In genomic region chr3:10357095-10357494, GRCh38 we compare ENCODE assay signal across 25 cellular contexts. TPM values are rescaled to one million over a fixed set of nuclear protein-coding genes. Genes with fewer than 3 reads are reported as not detected.
DNase-seq lines count a peak whose midpoint lies in the region; ATAC-seq, FAIRE-seq and TF ChIP-seq lines count a peak whose summit lies in the region.
"Had no signal": no experiment of that assay in that cellular context is flagged by ENCODE, and none has a peak within 500 bp of the region (broad histone marks: within the 10 kb centered on the region; RNA-seq: fewer than 3 reads in every experiment).

No MANE protein-coding gene starts in this region.

- H3K4me1 Mint-ChIP-seq in activated CD4-positive, alpha-beta T cell treated with anti-CD3 and anti-CD28 coated beads for 36 hours: peaks cover 7% of the 10 kb centered on the region
- no peaks in the 10 kb centered on the region for H3K4me1 Mint-ChIP-seq in Calu3 (ENCODE audit: low read depth, unreplicated experiment)
- H3K4me1 Mint-ChIP-seq: activated naive CD4-positive, alpha-beta T cell treated with anti-CD3 and anti-CD28 coated beads, Interleukin-2, amount 10 ng/mL, durations not matched to agents 7 days and 5 days; natural killer cell had no signal

- no peaks in the 10 kb centered on the region for H3K9me3 ChIP-seq in A549
- H3K9me3 ChIP-seq in OCI-LY7 (ENCODE audit: low read length): peaks cover 9% of the 10 kb centered on the region; the same call in 1 of the 2 replicates
- no peaks in the 10 kb centered on the region for H3K9me3 ChIP-seq in osteoblast (ENCODE audit: low read depth, low read length)
- H3K9me3 ChIP-seq: BE2C, MG63, spleen, thoracic aorta, uterus had no signal

- POLR2A ChIA-PET in A549 (lab: Yijun Ruan, JAX): interaction anchor here (1.0 kb wide), 1 partner anchor 10 kb away, joined by 3 read pairs; no protein-coding TSS in a partner anchor
- POLR2A ChIA-PET in OCI-LY7 (lab: Charles Lee): interaction anchor here (0.7 to 1.3 kb wide), 3 partner anchors 31 to 166 kb away, joined by 3 to 4 read pairs (median 4); no protein-coding TSS in a partner anchor
- POLR2A ChIA-PET in activated CD4-positive, alpha-beta T cell treated with anti-CD3 and anti-CD28 coated beads for 36 hours (lab: Charles Lee): no interaction called here

- no peak for ATAC-seq in A549
- ATAC-seq in stimulated activated naive CD8-positive, alpha-beta T cell treated with anti-CD3 and anti-CD28 coated beads, Interleukin-15, Interleukin-2, amounts not matched to agents 100 U/mL and 50 U/mL, for 24 hours: no peak
- no peak for ATAC-seq in activated CD4-positive, alpha-beta T cell treated with anti-CD3 and anti-CD28 coated beads for 36 hours
- ATAC-seq in HG03460 (IDR thresholded peaks at IDR 0.05; ENCODE audit: unreplicated experiment): no peak
- ATAC-seq: natural killer cell had no signal

- H4K20me1 ChIP-seq in OCI-LY7 (ENCODE audit: insufficient read depth, low read length) (no peaks in the 10 kb centered on the region), osteoblast (ENCODE audit: insufficient read depth, low read length) (no peaks in the 10 kb centered on the region)

- H3K4me2 ChIP-seq in A549: no peak overlapping the region
- H3K4me2 ChIP-seq in OCI-LY7 (ENCODE audit: low read length): peak overlapping the region; percentile 57
- H3K4me2 ChIP-seq in osteoblast (ENCODE audit: insufficient read depth, low read length): peak overlapping the region; percentile 56

- H2AFZ ChIP-seq in OCI-LY7 (ENCODE audit: low read length): no peak overlapping the region
- peak overlapping the region; percentile 77 for H2AFZ ChIP-seq in osteoblast (ENCODE audit: low read length)

- H3K9me2 ChIP-seq in OCI-LY7 (ENCODE audit: insufficient read depth, low read length): no peaks in the 10 kb centered on the region

- TF ChIP-seq CTCF in A549 (IDR thresholded peaks at IDR 0.05) (no peak), OCI-LY7 (conservative IDR thresholded peaks at IDR 0.05; ENCODE audit: low read length) (no peak), dorsolateral prefrontal cortex (IDR thresholded peaks at IDR 0.05 in 54 of 56, conservative IDR thresholded peaks at IDR 0.05 in 2 of 56; ENCODE audit: low read depth in 1 of 56, partially characterized antibody in 56 of 56) (no peak), osteoblast (IDR thresholded peaks at IDR 0.05; ENCODE audit: extremely low read depth, low read depth, low read length) (no peak), Calu3 (IDR thresholded peaks at IDR 0.05; ENCODE audit: unreplicated experiment) (no peak)

- no peak overlapping the region for H3K4me3 ChIP-seq in A549
- peak overlapping the region; percentile 56 for H3K4me3 ChIP-seq in OCI-LY7 (ENCODE audit: low read depth, low read length, poor library complexity, severe bottlenecking)
- no peak overlapping the region for H3K4me3 ChIP-seq in dorsolateral prefrontal cortex
- no peak overlapping the region for H3K4me3 ChIP-seq in osteoblast (ENCODE audit: insufficient read depth, low read length)
- H3K4me3 ChIP-seq: cardiac muscle cell, MG63, SK-N-MC, spleen, thoracic aorta, uterus had no signal

- intact Hi-C loops in OCI-LY7 (cut with micrococcal nuclease; ENCODE audit: unreplicated experiment) (loop anchor here (1.0 kb wide), 1 partner anchor 38 kb away; no protein-coding TSS in a partner anchor), dorsolateral prefrontal cortex (cut with DNase I) (no loop called here), Calu3 (cut with micrococcal nuclease; ENCODE audit: unreplicated experiment) (no loop called here)
- intact Hi-C loops in activated CD4-positive, alpha-beta T cell treated with anti-CD3 and anti-CD28 coated beads for 36 hours (cut with DNase I, micrococcal nuclease): no loop called here

- CTCF ChIA-PET in A549 (lab: Yijun Ruan, JAX) (interaction anchor here (2.0 to 7.0 kb wide), 2 partner anchors 10 to 13 kb away, joined by 10 to 42 read pairs; no protein-coding TSS in a partner anchor), OCI-LY7 (lab: Charles Lee; ENCODE audit: unreplicated experiment) (interaction anchor here (1.0 kb wide), 1 partner anchor 35 kb away, joined by 3 read pairs; no protein-coding TSS in a partner anchor), Calu3 (lab: Charles Lee) (no interaction called here)
- CTCF ChIA-PET in activated CD4-positive, alpha-beta T cell treated with anti-CD3 and anti-CD28 coated beads for 36 hours (lab: Charles Lee): interaction anchor here (0.6 to 1.5 kb wide), 2 partner anchors 13 to 23 kb away, joined by 3 read pairs; no protein-coding TSS in a partner anchor

- no peaks in the 10 kb centered on the region for H3K9me3 Mint-ChIP-seq in activated CD4-positive, alpha-beta T cell treated with anti-CD3 and anti-CD28 coated beads for 36 hours (ENCODE audit: low read depth)
- H3K9me3 Mint-ChIP-seq in Calu3 (ENCODE audit: low read depth, unreplicated experiment): no peaks in the 10 kb centered on the region
- H3K9me3 Mint-ChIP-seq: activated naive CD4-positive, alpha-beta T cell treated with anti-CD3 and anti-CD28 coated beads, Interleukin-2, amount 10 ng/mL, durations not matched to agents 7 days and 5 days; natural killer cell had no signal

- no peak for TF ChIP-seq POLR2A in A549 (IDR thresholded peaks at IDR 0.05; ENCODE audit: low read length)

- H3K27ac ChIP-seq in A549: peak overlapping the region; percentile 30 to 32; a peak in 3 of 6 replicates
- peak overlapping the region; percentile 81 for H3K27ac ChIP-seq in OCI-LY7 (ENCODE audit: low read depth, low read length, poor library complexity, severe bottlenecking)
- H3K27ac ChIP-seq in dorsolateral prefrontal cortex: peak overlapping the region in 34 of 59 donors; percentile 0 to 82 (median 50)
- H3K27ac ChIP-seq in osteoblast (ENCODE audit: low read depth, low read length): peak overlapping the region; percentile 76
- H3K27ac ChIP-seq: cardiac muscle cell, SK-N-MC, spleen, thoracic aorta, uterus had no signal

- peaks cover 20% of the 10 kb centered on the region for H3K27me3 Mint-ChIP-seq in activated CD4-positive, alpha-beta T cell treated with anti-CD3 and anti-CD28 coated beads for 36 hours
- H3K27me3 Mint-ChIP-seq in Calu3 (ENCODE audit: unreplicated experiment): peaks cover 96% of the 10 kb centered on the region

- FAIRE-seq in A549 (lab: Jason Lieb, UNC): no peak

- no TSS peak for BruUV-seq in OCI-LY7 (replicated peaks; lab: Mats Ljungman, UMichigan)
- no TSS peak for BruUV-seq in Calu3 (replicated peaks; lab: Mats Ljungman, UMichigan)

- no peak overlapping the region for H3K27ac Mint-ChIP-seq in activated CD4-positive, alpha-beta T cell treated with anti-CD3 and anti-CD28 coated beads for 36 hours
- H3K27ac Mint-ChIP-seq in Calu3 (ENCODE audit: unreplicated experiment): no peak overlapping the region
- H3K27ac Mint-ChIP-seq: activated naive CD4-positive, alpha-beta T cell treated with anti-CD3 and anti-CD28 coated beads, Interleukin-2, amount 10 ng/mL, durations not matched to agents 7 days and 5 days had no signal

- TF ChIP-seq RAD21 in A549 (conservative IDR thresholded peaks at IDR 0.05 in 1 of 2, IDR thresholded peaks at IDR 0.05 in 1 of 2): no peak

- DNase-seq in A549 (ENCODE audit: low read depth in 1 of 2, low spot score in 1 of 2) (no peak), OCI-LY7 (ENCODE audit: low spot score) (peak; percentile 49), dorsolateral prefrontal cortex (peak in 2 of 10 donors; percentile 40 to 54), osteoblast (ENCODE audit: insufficient read length, low spot score, missing footprints) (no peak), Calu3 (no peak)
- DNase-seq in stimulated activated naive CD8-positive, alpha-beta T cell treated with anti-CD3 and anti-CD28 coated beads, Interleukin-15, Interleukin-2, amounts not matched to agents 100 U/mL and 50 U/mL, for 24 hours: no peak
- no peak for DNase-seq in activated CD4-positive, alpha-beta T cell treated with anti-CD3 and anti-CD28 coated beads for 36 hours
- DNase-seq: activated CD4-positive, alpha-beta T cell treated with anti-CD3 and anti-CD28 coated beads, Interleukin-2, amount 50 U/mL, for 4 hours; activated CD4-positive, CD25-positive, alpha-beta regulatory T cell; activated naive CD4-positive, alpha-beta T cell treated with anti-CD3 and anti-CD28 coated beads, Interleukin-2, amount 10 ng/mL, durations not matched to agents 7 days and 5 days; COR-L47; DMS79; midbrain; natural killer cell; NCI-H1105 treated with DMSO at 0.1 percent for 48 hours; NCI-H2029 treated with DMSO at 0.1 percent for 48 hours; stimulated activated CD4-positive, alpha-beta T cell treated with anti-CD3 and anti-CD28 coated beads, Interleukin-2, amount 100 ng/mL, for 48 hours; uterus had no signal

- no peak for TF ChIP-seq EP300 in A549 (IDR thresholded peaks at IDR 0.05)

- H3K79me2 ChIP-seq in OCI-LY7 (ENCODE audit: insufficient read depth, low read depth, low read length) (no peaks in the 10 kb centered on the region), osteoblast (ENCODE audit: insufficient read depth, low read length) (no peaks in the 10 kb centered on the region)

- H3K4me3 Mint-ChIP-seq in activated CD4-positive, alpha-beta T cell treated with anti-CD3 and anti-CD28 coated beads for 36 hours: no peak overlapping the region
- no peak overlapping the region for H3K4me3 Mint-ChIP-seq in Calu3 (ENCODE audit: low read depth, unreplicated experiment)
- H3K4me3 Mint-ChIP-seq: activated naive CD4-positive, alpha-beta T cell treated with anti-CD3 and anti-CD28 coated beads, Interleukin-2, amount 10 ng/mL, durations not matched to agents 7 days and 5 days; natural killer cell had no signal

- H3K27me3 ChIP-seq in dorsolateral prefrontal cortex: no peaks in the 10 kb centered on the region
- no peaks in the 10 kb centered on the region for H3K27me3 ChIP-seq in osteoblast (ENCODE audit: insufficient read depth, low read length)
- H3K27me3 ChIP-seq: BE2C, cardiac muscle cell, MG63, uterus had no signal

- H3K4me1 ChIP-seq in A549 (peaks cover 28% of the 10 kb centered on the region), OCI-LY7 (ENCODE audit: insufficient read depth, low read length, poor library complexity, severe bottlenecking) (peaks cover 98% of the 10 kb centered on the region), osteoblast (ENCODE audit: insufficient read depth, low read length) (peaks cover 47% of the 10 kb centered on the region)
- H3K4me1 ChIP-seq: uterus had no signal

- H3K36me3 ChIP-seq in OCI-LY7 (ENCODE audit: insufficient read depth, low read length) (no peaks in the 10 kb centered on the region), osteoblast (ENCODE audit: insufficient read depth, low read length) (no peaks in the 10 kb centered on the region)
- H3K36me3 ChIP-seq: BE2C, cardiac muscle cell, MG63, spleen, thoracic aorta, uterus had no signal

- WGBS in A549 (ENCODE audit: missing lambda C conversion rate): 78% methylated on average over 6 of the region's 6 CpGs

- no peaks in the 10 kb centered on the region for H3K36me3 Mint-ChIP-seq in activated CD4-positive, alpha-beta T cell treated with anti-CD3 and anti-CD28 coated beads for 36 hours (ENCODE audit: low read depth)
- H3K36me3 Mint-ChIP-seq in Calu3 (ENCODE audit: insufficient read depth, unreplicated experiment): peaks cover 6% of the 10 kb centered on the region
- H3K36me3 Mint-ChIP-seq: activated naive CD4-positive, alpha-beta T cell treated with anti-CD3 and anti-CD28 coated beads, Interleukin-2, amount 10 ng/mL, durations not matched to agents 7 days and 5 days; natural killer cell had no signal

RNA-seq across cellular contexts. Expression of gene SEC13, which starts 36.2 kb away (rescaled TPM):
- polyA plus RNA-seq in A549 (2011; rRNA removed): 107 and 121 TPM in 2 replicates
- polyA plus RNA-seq in A549 (2012; cell fraction: cytosol; rRNA removed): 221 and 230 TPM in 2 replicates
- polyA plus RNA-seq in A549 (2012; cell fraction: nucleus; rRNA removed): 206 and 249 TPM in 2 replicates
- 176 to 188 TPM (median 181 TPM) in 3 replicates for polyA plus RNA-seq in A549 (2017; fragmentation: RNase III; extraction: RNeasy Plus Mini Kit Qiagen cat#74134 plus additional on column Dnase treatment)
- polyA minus RNA-seq in A549 (2011; rRNA and poly(A)+ RNA removed): 272 and 300 TPM in 2 replicates
- total RNA-seq in OCI-LY7 (2014; rRNA removed; shearing (Covaris generic)): 131 and 132 TPM in 2 replicates
- total RNA-seq in OCI-LY7 (2022): 104 and 111 TPM in 2 replicates
- 10 to 100 TPM; 42.9 to 78.5 (median 62.1) TPM for total RNA-seq in dorsolateral prefrontal cortex
- total RNA-seq in osteoblast: 201 and 204 TPM in 2 replicates
- 10 to 100 TPM; 89.9 to 92.0 TPM for total RNA-seq in activated CD4-positive, alpha-beta T cell treated with anti-CD3 and anti-CD28 coated beads for 36 hours
- total RNA-seq in Calu3 (2022): 94.8 and 96.8 TPM in 2 replicates

Comparison
In these comparisons a context has a peak if more than half of its experiments do, and no peak if none do; other contexts are left out.
1. H3K27ac ChIP-seq: peak in every context shown above with its lines; median percentile 81 in OCI-LY7; 76 in osteoblast; 50 in dorsolateral prefrontal cortex; 31 in A549.